ENCODE assay signal across 29 cellular contexts in genomic region chr2:138676654-138677053, GRCh38.
"Had no signal": no experiment of that assay in that cellular context is flagged by ENCODE, and none has a peak within 500 bp of the region (broad histone marks: within the 10 kb centered on the region; RNA-seq: fewer than 3 reads in every experiment).

No MANE protein-coding gene starts in this region.

- H3K36me3 Mint-ChIP-seq: activated CD8-positive, alpha-beta memory T cell treated with anti-CD3 and anti-CD28 coated beads, Interleukin-2, amount 10 ng/mL, durations not matched to agents 7 days and 5 days; activated naive CD8-positive, alpha-beta T cell; naive B cell; stimulated activated effector memory CD8-positive, alpha-beta T cell treated with anti-CD3 and anti-CD28 coated beads, Interleukin-12 subunit alpha, Interleukin-12 subunit beta, amount 100 ng/mL, for 72 hours; type B pancreatic cell had no signal

- H3K27ac Mint-ChIP-seq: activated CD4-positive, alpha-beta T cell treated with anti-CD3 and anti-CD28 coated beads for 36 hours; activated CD8-positive, alpha-beta memory T cell treated with anti-CD3 and anti-CD28 coated beads, Interleukin-2, amount 10 ng/mL, durations not matched to agents 7 days and 5 days; activated CD8-positive, alpha-beta T cell treated with anti-CD3 and anti-CD28 coated beads, Interleukin-2, amount 10 ng/mL, durations not matched to agents 7 days and 5 days; activated naive CD8-positive, alpha-beta T cell; effector memory CD8-positive, alpha-beta T cell; immature natural killer cell; naive B cell; nephron progenitor cell; progenitor cell of endocrine pancreas; stimulated activated effector memory CD8-positive, alpha-beta T cell treated with anti-CD3 and anti-CD28 coated beads, Interleukin-12 subunit alpha, Interleukin-12 subunit beta, amount 100 ng/mL, for 72 hours; stimulated activated naive CD8-positive, alpha-beta T cell treated with anti-CD3 and anti-CD28 coated beads, Interleukin-15, Interleukin-2, amounts not matched to agents 100 ng/mL and 50 ng/mL, for 24 hours; type B pancreatic cell had no signal

- H3K4me3 ChIP-seq: body of pancreas, heart left ventricle, ovary, skin epidermis, uterus had no signal

- H3K4me1 Mint-ChIP-seq: activated CD4-positive, alpha-beta T cell treated with anti-CD3 and anti-CD28 coated beads for 36 hours; activated CD8-positive, alpha-beta memory T cell treated with anti-CD3 and anti-CD28 coated beads, Interleukin-2, amount 10 ng/mL, durations not matched to agents 7 days and 5 days; immature natural killer cell; naive B cell; stimulated activated effector memory CD8-positive, alpha-beta T cell treated with anti-CD3 and anti-CD28 coated beads, Interleukin-12 subunit alpha, Interleukin-12 subunit beta, amount 100 ng/mL, for 72 hours had no signal

- H3K9me3 ChIP-seq: body of pancreas, heart left ventricle, neutrophil, ovary, uterus had no signal

- DNase-seq: activated CD4-positive, alpha-beta T cell treated with anti-CD3 and anti-CD28 coated beads for 36 hours; activated CD4-positive, CD25-positive, alpha-beta regulatory T cell; activated CD8-positive, alpha-beta memory T cell treated with anti-CD3 and anti-CD28 coated beads, Interleukin-2, amount 10 ng/mL, durations not matched to agents 7 days and 5 days; activated CD8-positive, alpha-beta T cell treated with anti-CD3 and anti-CD28 coated beads, Interleukin-2, amount 10 ng/mL, durations not matched to agents 7 days and 5 days; activated naive CD4-positive, alpha-beta T cell treated with Interleukin-2 at 50 U/mL for 16 hours; activated T-cell treated with anti-CD3 and anti-CD28 coated beads, Interleukin-2, amount 50 U/mL, for 48 hours; anterior cingulate cortex; body of pancreas; cortex of kidney; effector memory CD8-positive, alpha-beta T cell; heart left ventricle; hypothalamus; immature natural killer cell; left ventricle myocardium superior; naive B cell; nephron progenitor cell; ovary; retina; stimulated activated CD4-positive, alpha-beta T cell treated with anti-CD3 and anti-CD28 coated beads, Interleukin-12 subunit alpha, Interleukin-12 subunit beta, amount 100 ng/mL, for 4 hours; stimulated activated CD4-positive, alpha-beta T cell treated with anti-CD3 and anti-CD28 coated beads, Interleukin-4, amount 100 ng/mL, for 24 hours; uterus had no signal

- H3K27me3 ChIP-seq: body of pancreas, neutrophil, ovary, uterus had no signal

- H3K27me3 Mint-ChIP-seq: activated naive CD8-positive, alpha-beta T cell; progenitor cell of endocrine pancreas had no signal

- H3K4me1 ChIP-seq: heart left ventricle, uterus had no signal

- ATAC-seq: activated CD4-positive, alpha-beta T cell treated with anti-CD3 and anti-CD28 coated beads for 36 hours; activated CD8-positive, alpha-beta memory T cell treated with anti-CD3 and anti-CD28 coated beads, Interleukin-2, amount 10 ng/mL, durations not matched to agents 7 days and 5 days; activated CD8-positive, alpha-beta T cell treated with anti-CD3 and anti-CD28 coated beads, Interleukin-2, amount 10 ng/mL, durations not matched to agents 7 days and 5 days; body of pancreas; effector memory CD8-positive, alpha-beta T cell; heart left ventricle; left ventricle myocardium superior; sciatic nerve; stimulated activated effector memory CD8-positive, alpha-beta T cell treated with anti-CD3 and anti-CD28 coated beads, Interleukin-12 subunit alpha, Interleukin-12 subunit beta, amount 100 ng/mL, for 72 hours had no signal

- H3K9me3 Mint-ChIP-seq: effector memory CD8-positive, alpha-beta T cell; nephron progenitor cell; stimulated activated effector memory CD8-positive, alpha-beta T cell treated with anti-CD3 and anti-CD28 coated beads, Interleukin-12 subunit alpha, Interleukin-12 subunit beta, amount 100 ng/mL, for 72 hours; stimulated activated naive CD8-positive, alpha-beta T cell treated with anti-CD3 and anti-CD28 coated beads, Interleukin-15, Interleukin-2, amounts not matched to agents 100 ng/mL and 50 ng/mL, for 24 hours; type B pancreatic cell had no signal

- H3K36me3 ChIP-seq: heart left ventricle, neutrophil, ovary, uterus had no signal

- H3K27ac ChIP-seq: body of pancreas, heart left ventricle, neutrophil, ovary, skin epidermis, uterus had no signal

- H3K4me3 Mint-ChIP-seq: activated CD4-positive, alpha-beta T cell treated with anti-CD3 and anti-CD28 coated beads for 36 hours; activated CD8-positive, alpha-beta memory T cell treated with anti-CD3 and anti-CD28 coated beads, Interleukin-2, amount 10 ng/mL, durations not matched to agents 7 days and 5 days; activated CD8-positive, alpha-beta T cell treated with anti-CD3 and anti-CD28 coated beads, Interleukin-2, amount 10 ng/mL, durations not matched to agents 7 days and 5 days; activated naive CD8-positive, alpha-beta T cell; effector memory CD8-positive, alpha-beta T cell; immature natural killer cell; naive B cell; nephron progenitor cell; stimulated activated effector memory CD8-positive, alpha-beta T cell treated with anti-CD3 and anti-CD28 coated beads, Interleukin-12 subunit alpha, Interleukin-12 subunit beta, amount 100 ng/mL, for 72 hours; stimulated activated naive CD8-positive, alpha-beta T cell treated with anti-CD3 and anti-CD28 coated beads, Interleukin-15, Interleukin-2, amounts not matched to agents 100 ng/mL and 50 ng/mL, for 24 hours; type B pancreatic cell had no signal
